In genomic region chr12:52207895-52208294, GRCh38 we compare ENCODE assay signal across 12 cellular contexts. TPM values are rescaled to one million over a fixed set of nuclear protein-coding genes. Genes with fewer than 3 reads are reported as not detected.
DNase-seq lines count a peak whose midpoint lies in the region; ATAC-seq, FAIRE-seq and TF ChIP-seq lines count a peak whose summit lies in the region.
"Had no signal": no experiment of that assay in that cellular context is flagged by ENCODE, and none has a peak within 500 bp of the region (broad histone marks: within the 10 kb centered on the region; RNA-seq: fewer than 3 reads in every experiment).

No MANE protein-coding gene starts in this region.

- POLR2A ChIA-PET in MCF 10A (lab: Yijun Ruan, JAX) = interaction anchor here (0.6 to 1.7 kb wide), 13 partner anchors 10 to 729 kb away, joined by 3 to 10 read pairs (median 3); partner anchors contain the start of gene KRT80

- H3K4me3 ChIP-seq in lower leg skin (ENCODE audit: low read depth, poor library complexity, severe bottlenecking) = no peak overlapping the region
- H3K4me3 ChIP-seq: ovary had no signal

- intact Hi-C loops in MCF 10A (cut with micrococcal nuclease) = no loop called here
- intact Hi-C loops in lower leg skin (cut with DNase I; ENCODE audit: low total_unique reads) = no loop called here

- CTCF ChIA-PET in MCF 10A (lab: Yijun Ruan, JAX) = interaction anchor here (0.7 to 2.4 kb wide), 10 partner anchors 8 to 672 kb away, joined by 3 to 13 read pairs (median 4); partner anchors contain the start of gene KRT80

- WGBS in lower leg skin, 2 donors = 14 to 19% methylated on average over 10 of the region's 10 CpGs

- no peaks in the 10 kb centered on the region for H3K36me3 Mint-ChIP-seq in MCF 10A (ENCODE audit: insufficient read depth, unreplicated experiment)
- H3K36me3 Mint-ChIP-seq: CD4-positive, alpha-beta memory T cell had no signal

- TF ChIP-seq POLR2A in lower leg skin (IDR thresholded peaks at IDR 0.05) = no peak

- TF ChIP-seq CTCF in MCF 10A (IDR thresholded peaks at IDR 0.05; ENCODE audit: unreplicated experiment) (no peak), lower leg skin (IDR thresholded peaks at IDR 0.05) (no peak)

- H3K27ac Mint-ChIP-seq in MCF 10A (ENCODE audit: low read depth, unreplicated experiment) = peak overlapping the region; percentile 61
- H3K27ac Mint-ChIP-seq: CD4-positive, alpha-beta memory T cell had no signal

- no peak for ATAC-seq in HG02981 (IDR thresholded peaks at IDR 0.05; ENCODE audit: unreplicated experiment)
- ATAC-seq: activated T-cell treated with anti-CD3 and anti-CD28 coated beads, Interleukin-2, amount 50 U/mL, for 4 hours had no signal

- DNase-seq in AG20443 (ENCODE audit: low spot score) (peak; percentile 75), NCI-H1436 treated with DMSO at 0.1 percent for 48 hours (lab: John Stamatoyannopoulos, UW) (peak; percentile 57), MCF 10A (ENCODE audit: unreplicated experiment) (peak; percentile 87), lower leg skin (ENCODE audit: low spot score in 2 of 2) (peak; percentile 78 to 95), HTR-8/SVneo (ENCODE audit: insufficient read length, low spot score) (no peak), OCI-M1 (lab: John Stamatoyannopoulos, UW) (no peak)
- DNase-seq in stimulated activated CD4-positive, alpha-beta T cell treated with anti-CD3 and anti-CD28 coated beads, Interleukin-4, amount 100 ng/mL, for 24 hours = no peak
- DNase-seq: activated T-cell treated with anti-CD3 and anti-CD28 coated beads, Interleukin-2, amount 50 U/mL, for 4 hours; CD4-positive, alpha-beta memory T cell had no signal

- H3K9me3 Mint-ChIP-seq in MCF 10A (ENCODE audit: unreplicated experiment) = no peaks in the 10 kb centered on the region
- H3K9me3 Mint-ChIP-seq: activated T-cell treated with anti-CD3 and anti-CD28 coated beads, Interleukin-2, amount 50 U/mL, for 4 hours; CD4-positive, alpha-beta memory T cell had no signal

- no peak overlapping the region for H3K4me3 Mint-ChIP-seq in MCF 10A (ENCODE audit: unreplicated experiment)
- H3K4me3 Mint-ChIP-seq: activated T-cell treated with anti-CD3 and anti-CD28 coated beads, Interleukin-2, amount 50 U/mL, for 4 hours; CD4-positive, alpha-beta memory T cell had no signal

- peaks cover 68% of the 10 kb centered on the region for H3K4me1 Mint-ChIP-seq in MCF 10A (ENCODE audit: insufficient read depth, unreplicated experiment)

- BruUV-seq in MCF 10A (replicated peaks; lab: Mats Ljungman, UMichigan) = no TSS peak

- no peaks in the 10 kb centered on the region for H3K27me3 Mint-ChIP-seq in MCF 10A (ENCODE audit: insufficient read depth, unreplicated experiment)

- no peak for FAIRE-seq in HTR-8/SVneo (lab: Jason Lieb, UNC)

RNA-seq across cellular contexts. Expression of gene KRT80, which starts 16.1 kb away (rescaled TPM):
- 27.4 and 52.3 TPM in 2 replicates for total RNA-seq in MCF 10A (2022)
- total RNA-seq in lower leg skin = 100 to 1,000 TPM; 269 to 349 (median 275) TPM
- total RNA-seq: CD4-positive, alpha-beta memory T cell; subcutaneous adipose tissue had no signal

RNA-seq across cellular contexts. Expression of gene KRT7, which starts 25.1 kb away (rescaled TPM):
- total RNA-seq in MCF 10A (2022) (2,379 and 3,360 TPM in 2 replicates), lower leg skin (100 to 1,000 TPM in 2 of 4 donors, 10 to 100 TPM in 2; 28.2 to 206 (median 125) TPM)
- total RNA-seq: CD4-positive, alpha-beta memory T cell had no signal

Comparison
In these comparisons a context has a peak if more than half of its experiments do, and no peak if none do; other contexts are left out.
1. DNase-seq: peak in AG20443 (single experiment), NCI-H1436 treated with DMSO at 0.1 percent for 48 hours (single experiment), MCF 10A (single experiment) and lower leg skin (2 of 2); none in HTR-8/SVneo (single experiment), OCI-M1 (single experiment) and stimulated activated CD4-positive, alpha-beta T cell treated with anti-CD3 and anti-CD28 coated beads, Interleukin-4, amount 100 ng/mL, for 24 hours (single experiment).
2. RNA of gene KRT7, which starts 25.1 kb away (total RNA-seq): 2,379 to 3,360 TPM in MCF 10A; 28.2 to 206 TPM in lower leg skin; every median in the first group is over 10 times any median in the second.